Comparison of ENCODE assay signal across 1 cellular context in genomic region chr22:19965771-19966709, GRCh38.
TF ChIP-seq lines count a peak whose summit lies in the region.

No MANE protein-coding gene starts in this region.

TF ChIP-seq in GM12878, 131 proteins besides CTCF, POLR2A, EP300 and RAD21:
- TF ChIP-seq IRF3 (IDR thresholded peaks at IDR 0.05) = no peak
- no peak for TF ChIP-seq GABPA (IDR thresholded peaks at IDR 0.05; ENCODE audit: low read depth)
- no peak for TF ChIP-seq ETV6 (conservative IDR thresholded peaks at IDR 0.05 in 1 of 2, IDR thresholded peaks at IDR 0.05 in 1 of 2; ENCODE audit: borderline replicate concordance in 1 of 2, low read depth in 1 of 2)
- no peak for TF ChIP-seq POLR2AphosphoS5 (IDR thresholded peaks at IDR 0.05; ENCODE audit: low read length)
- no peak for TF ChIP-seq MEF2A (IDR thresholded peaks at IDR 0.05; ENCODE audit: insufficient read depth, low read depth, low read length)
